Comparison of ENCODE assay signal across 1 cellular context in the genomic region with DNA sequence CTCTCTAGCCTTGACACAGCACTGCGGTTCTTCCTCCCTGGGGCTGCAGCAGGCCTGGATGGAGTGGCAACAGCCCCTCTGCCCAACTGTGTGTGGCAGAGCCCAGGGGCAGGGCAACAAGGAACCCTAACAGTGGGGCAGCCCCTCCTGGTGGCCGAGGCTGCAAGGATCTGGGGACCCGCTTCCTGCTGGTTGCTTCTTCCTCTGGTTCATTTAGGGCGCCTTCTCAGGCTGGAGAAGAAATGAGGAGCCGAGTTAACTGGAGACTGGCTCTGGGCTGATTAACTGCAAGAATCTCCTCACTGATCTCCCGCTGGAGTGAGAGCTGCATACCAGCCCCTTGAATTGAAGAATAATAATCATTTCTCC.
TF ChIP-seq lines count a peak whose summit lies in the region.

No MANE protein-coding gene starts in this region.

TF ChIP-seq in K562, 482 proteins besides CTCF, POLR2A, EP300 and RAD21 (continued from another document):
- TF ChIP-seq ATF6 (CRISPR knock-in tag; IDR thresholded peaks at IDR 0.05): no peak
- TF ChIP-seq AFF4 (CRISPR knock-in tag; IDR thresholded peaks at IDR 0.05): no peak
- TF ChIP-seq WHSC1 (IDR thresholded peaks at IDR 0.05; ENCODE audit: low read length): no peak
- TF ChIP-seq ZNF695 (CRISPR knock-in tag; IDR thresholded peaks at IDR 0.05): no peak
- TF ChIP-seq ZNF830 (CRISPR knock-in tag; IDR thresholded peaks at IDR 0.05): no peak
